Comparison of ENCODE assay signal across 7 cellular contexts in the genomic region with DNA sequence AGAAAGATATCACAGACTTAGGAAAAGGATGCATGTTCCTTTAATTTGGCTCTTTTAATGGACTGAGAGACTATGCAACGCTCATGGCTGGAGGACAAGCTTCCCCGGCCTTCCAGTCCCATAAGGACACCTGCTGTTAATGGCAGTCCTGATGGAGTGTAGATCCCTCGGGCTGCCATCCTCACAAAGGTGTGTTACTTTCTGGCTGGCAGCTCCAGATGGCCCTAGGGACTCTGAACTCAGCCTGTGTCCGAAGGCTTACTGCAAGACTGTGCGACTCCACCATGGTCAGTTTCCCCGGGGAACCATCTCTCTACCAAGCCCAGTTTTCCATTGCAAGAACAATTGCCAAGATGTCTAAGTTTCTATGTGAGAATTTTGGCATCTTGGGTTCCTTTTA. TPM values are rescaled to one million over a fixed set of nuclear protein-coding genes. Genes with fewer than 3 reads are reported as not detected.
"Had no signal": no experiment of that assay in that cellular context is flagged by ENCODE, and none has a peak within 500 bp of the region (broad histone marks: within the 10 kb centered on the region; RNA-seq: fewer than 3 reads in every experiment).

No MANE protein-coding gene starts in this region.

- H3K4me3 Mint-ChIP-seq: GM23338 had no signal

- DNase-seq: HCEC 1CT, IMR-90 had no signal

- H3K4me2 ChIP-seq: GM23338 had no signal

- FAIRE-seq: H1, H54, HTR-8/SVneo had no signal

- H3K27ac Mint-ChIP-seq: GM23338 had no signal

- H3K4me3 ChIP-seq: GM23338 had no signal

- H2AFZ ChIP-seq: GM23338 had no signal

- H3K9me3 Mint-ChIP-seq: GM23338 had no signal

- ATAC-seq: GM23338 had no signal

RNA-seq across cellular contexts. Expression of a gene that starts 25.5 kb away (rescaled TPM):
- total RNA-seq: HT-29, IMR-90 had no signal
